ENCODE assay signal across 8 cellular contexts in genomic region chr14:77033622-77034521, GRCh38. TPM values are rescaled to one million over a fixed set of nuclear protein-coding genes. Genes with fewer than 3 reads are reported as not detected.
DNase-seq lines count a peak whose midpoint lies in the region; ATAC-seq and TF ChIP-seq lines count a peak whose summit lies in the region.

No MANE protein-coding gene starts in this region.

- peak overlapping the region; percentile 58 for H3K4me3 ChIP-seq in A673 (ENCODE audit: low read depth, low read length, poor library complexity, severe bottlenecking)

- CTCF ChIA-PET in A673 (lab: Charles Lee), result interaction anchor here (0.6 to 0.7 kb wide), 2 partner anchors 21 to 35 kb away, joined by 3 to 13 read pairs; no protein-coding TSS in a partner anchor

- TF ChIP-seq CTCF in A673 (conservative IDR thresholded peaks at IDR 0.05; ENCODE audit: low read depth, low read length), result no peak

- H3K4me1 ChIP-seq in A673 (ENCODE audit: insufficient read depth, low read length, poor library complexity, severe bottlenecking), result peaks cover 74% of the 10 kb centered on the region

- peak; percentile 82 for TF ChIP-seq POLR2A in GM18526 (IDR thresholded peaks at IDR 0.05; ENCODE audit: extremely low read depth, insufficient read length)

- peak; percentile 71 for ATAC-seq in HG03039 (IDR thresholded peaks at IDR 0.05; ENCODE audit: unreplicated experiment)
- peak; percentile 63 for ATAC-seq in left colon

- H3K27me3 ChIP-seq in A673 (replicated peaks; ENCODE audit: insufficient read depth, low read depth, low read length, poor library complexity), result no peaks in the 10 kb centered on the region

- DNase-seq in A673 (ENCODE audit: low spot score) (peak; percentile 80), NCI-H2107 treated with DMSO at 0.1 percent for 48 hours (lab: John Stamatoyannopoulos, UW; ENCODE audit: unreplicated experiment) (peak; percentile 88), cerebellar nuclear complex (lab: John Stamatoyannopoulos, UW) (peak; percentile 40 to 47), left colon (peak; percentile 87 to 90)
- peak; percentile 15 to 53 (median 42) for DNase-seq in activated CD4-positive, CD25-positive, alpha-beta regulatory T cell (lab: John Stamatoyannopoulos, UW)
- peak; percentile 62 for DNase-seq in stimulated activated CD4-positive, alpha-beta T cell treated with anti-CD3 and anti-CD28 coated beads, Interleukin-2, amount 100 ng/mL, for 4 hours (ENCODE audit: low read depth)

- intact Hi-C loops in A673 (cut with micrococcal nuclease; ENCODE audit: unreplicated experiment) (loop anchor here (2.0 kb wide), 1 partner anchor 77 kb away; no protein-coding TSS in a partner anchor), left colon (cut with DNase I, micrococcal nuclease) (no loop called here)

- H3K9me3 ChIP-seq in A673 (ENCODE audit: low read depth, low read length, poor library complexity, severe bottlenecking), result no peaks in the 10 kb centered on the region

- BruUV-seq in A673 (replicated peaks; lab: Mats Ljungman, UMichigan), result TSS peak; percentile 70

- H3K27ac ChIP-seq in A673 (ENCODE audit: low read depth, low read length, poor library complexity, severe bottlenecking), result peak overlapping the region; percentile 92

- H3K36me3 ChIP-seq in A673 (ENCODE audit: insufficient read depth, low read length, poor library complexity, severe bottlenecking), result no peaks in the 10 kb centered on the region

- POLR2A ChIA-PET in A673 (lab: Charles Lee; ENCODE audit: low non-redundant PET), result no interaction called here

RNA-seq across cellular contexts. Expression of gene IRF2BPL, which starts 5.4 kb away (rescaled TPM):
- total RNA-seq in A673 (2021), result 51.2 and 55.9 TPM in 2 replicates
- 10 to 100 TPM; 15.5 to 25.5 TPM for total RNA-seq in left colon

Comparison
In these comparisons a context has a peak if more than half of its experiments do, and no peak if none do; other contexts are left out.
1. Peak in every context shown above with its lines: DNase-seq, ATAC-seq, H3K4me3 ChIP-seq and H3K27ac ChIP-seq.